Comparison of ENCODE assay signal across 25 cellular contexts in the genomic region with DNA sequence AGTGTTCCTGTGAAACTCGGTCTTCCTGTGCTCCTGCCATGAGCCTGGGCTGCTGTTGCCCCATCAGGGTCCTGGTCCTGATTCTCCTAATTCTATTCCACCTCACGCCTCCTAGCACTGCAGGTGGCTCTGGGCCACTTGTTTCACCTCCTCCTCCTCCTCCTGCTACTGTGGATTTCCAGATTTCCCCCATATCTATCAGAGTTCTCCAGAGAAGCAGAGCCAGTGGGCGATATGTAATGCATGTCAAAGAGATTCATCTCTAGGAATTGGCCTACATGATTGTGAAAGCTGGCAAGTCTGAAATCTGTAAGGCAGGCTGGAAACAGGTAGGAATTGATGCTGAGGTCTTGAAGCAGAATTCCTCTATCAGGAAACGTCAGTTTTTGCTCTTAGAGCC. TPM values are rescaled to one million over a fixed set of nuclear protein-coding genes. Genes with fewer than 3 reads are reported as not detected.
"Had no signal": no experiment of that assay in that cellular context is flagged by ENCODE, and none has a peak within 500 bp of the region (broad histone marks: within the 10 kb centered on the region; RNA-seq: fewer than 3 reads in every experiment).

No MANE protein-coding gene starts in this region.

- ATAC-seq: effector memory CD8-positive, alpha-beta T cell; esophagus mucosa; gastrocnemius medialis; heart right ventricle; left cardiac atrium; left lung; left ventricle myocardium superior; lower lobe of right lung; mucosa of descending colon had no signal

- H3K27ac Mint-ChIP-seq: dendritic cell treated with granulocyte-macrophage colony-stimulating factor and Interleukin-4, amounts not matched to agents 40 ng/mL and 50 ng/mL, for 4 days; effector memory CD8-positive, alpha-beta T cell; endodermal cell; mesothelial cell of epicardium had no signal

- H3K9me3 ChIP-seq: colonic mucosa, esophagus squamous epithelium, gastrocnemius medialis, heart right ventricle, left lung, lower lobe of right lung, mucosa of descending colon had no signal

- H3K36me3 Mint-ChIP-seq: mesothelial cell of epicardium had no signal

- H3K9me3 Mint-ChIP-seq: effector memory CD8-positive, alpha-beta T cell had no signal

- H3K27me3 Mint-ChIP-seq: effector memory CD8-positive, alpha-beta T cell had no signal

- H3K27ac ChIP-seq: colonic mucosa, epithelial cell of prostate, esophagus squamous epithelium, gastrocnemius medialis, heart right ventricle, left lung, lower lobe of right lung had no signal

- H3K36me3 ChIP-seq: colonic mucosa, esophagus squamous epithelium, gastrocnemius medialis, heart right ventricle, left lung, lower lobe of right lung had no signal

- H3K4me3 ChIP-seq: colonic mucosa, esophagus squamous epithelium, gastrocnemius medialis, heart right ventricle, left lung, lower lobe of right lung, mucosa of descending colon had no signal

- H3K27me3 ChIP-seq: colonic mucosa, esophagus squamous epithelium, gastrocnemius medialis, heart right ventricle had no signal

- H3K4me1 ChIP-seq: colonic mucosa, esophagus squamous epithelium, gastrocnemius medialis, left lung, lower lobe of right lung had no signal

- H3K4me3 Mint-ChIP-seq: dendritic cell treated with granulocyte-macrophage colony-stimulating factor and Interleukin-4, amounts not matched to agents 40 ng/mL and 50 ng/mL, for 4 days; endodermal cell; mesothelial cell of epicardium had no signal

- DNase-seq: colonic mucosa; cortex of kidney; effector CD8-positive, alpha-beta T cell; effector memory CD8-positive, alpha-beta T cell; endodermal cell; erythroblast; esophagus squamous epithelium; foreskin fibroblast; foreskin melanocyte; gastrocnemius medialis; glutamatergic neuron; heart right ventricle; hippocampal formation; left cardiac atrium; left lung; left ventricle myocardium superior; lower lobe of right lung; mesenchymal stem cell; mucosa of descending colon had no signal

- H3K4me1 Mint-ChIP-seq: endodermal cell, mesothelial cell of epicardium had no signal

RNA-seq across cellular contexts. Expression of gene CHRNA1, which starts 45.3 kb away (rescaled TPM):
- total RNA-seq: endodermal cell, esophagus mucosa, esophagus squamous epithelium, kidney epithelial cell, left lung, left ventricle myocardium superior, lower lobe of right lung had no signal
- polyA plus RNA-seq: keratinocyte had no signal
